Comparison of ENCODE assay signal across 1 cellular context in the genomic region with DNA sequence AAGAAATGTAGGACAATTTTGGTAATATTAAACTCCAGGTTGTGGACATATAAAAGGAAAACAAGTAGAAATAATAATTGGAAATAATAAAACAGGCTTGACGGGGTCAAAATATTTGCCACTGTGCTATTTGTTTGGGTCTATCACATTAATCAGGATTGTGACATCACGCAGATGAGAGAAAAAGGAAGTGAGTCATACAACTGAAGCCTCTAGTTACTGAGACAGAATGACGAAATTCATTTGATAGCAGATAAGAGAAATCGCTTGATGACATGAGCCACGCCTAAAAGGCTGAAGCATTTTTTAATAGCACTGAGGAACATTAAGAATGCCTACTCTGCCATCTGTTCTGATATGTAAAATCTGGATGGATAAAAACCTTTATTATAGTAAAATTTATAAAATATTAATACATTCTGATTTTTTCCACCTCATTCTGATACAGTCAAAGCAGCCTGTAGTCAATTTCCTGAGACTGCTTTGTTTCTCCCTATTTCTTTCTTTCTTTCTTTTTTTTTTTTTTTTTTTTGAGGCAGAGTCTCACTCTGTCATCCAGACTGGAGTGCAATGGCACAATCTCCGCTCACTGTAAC.
A peak's percentile ranks its signal among the peaks of the same experiment; 100 is the strongest.
TF ChIP-seq lines count a peak whose summit lies in the region.

No MANE protein-coding gene starts in this region.

TF ChIP-seq in K562, 482 proteins besides CTCF, POLR2A, EP300 and RAD21 (continued from another document):
- TF ChIP-seq, protein P1, sequence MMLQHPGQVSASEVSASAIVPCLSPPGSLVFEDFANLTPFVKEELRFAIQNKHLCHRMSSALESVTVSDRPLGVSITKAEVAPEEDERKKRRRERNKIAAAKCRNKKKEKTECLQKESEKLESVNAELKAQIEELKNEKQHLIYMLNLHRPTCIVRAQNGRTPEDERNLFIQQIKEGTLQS (IDR thresholded peaks at IDR 0.05) = peak; percentile 94
- TF ChIP-seq, protein P1 (CRISPR knock-in tag; conservative IDR thresholded peaks at IDR 0.05) = no peak
- TF ChIP-seq CEBPB (tag; IDR thresholded peaks at IDR 0.05) (peak; percentile 89), SMAD2 (IDR thresholded peaks at IDR 0.05; ENCODE audit: low read depth, low read length) (no peak), ZNF717 (CRISPR knock-in tag; IDR thresholded peaks at IDR 0.05) (no peak), GABPB1 (CRISPR knock-in tag; IDR thresholded peaks at IDR 0.05) (peak; percentile 88), TCF3 (CRISPR knock-in tag; IDR thresholded peaks at IDR 0.05) (no peak), CREB1 (IDR thresholded peaks at IDR 0.05) (peak; percentile 91), CREB1 (CRISPR knock-in tag; IDR thresholded peaks at IDR 0.05) (peak; percentile 83), MEIS2 (IDR thresholded peaks at IDR 0.05; ENCODE audit: partially characterized antibody) (peak; percentile 43), IRF2 (CRISPR knock-in tag; IDR thresholded peaks at IDR 0.05) (no peak), ZKSCAN8 (CRISPR knock-in tag; IDR thresholded peaks at IDR 0.05) (no peak), FOSL1 (tag; conservative IDR thresholded peaks at IDR 0.05) (peak; percentile 96), RCOR1 (IDR thresholded peaks at IDR 0.05; ENCODE audit: borderline replicate concordance in 1 of 2, low read depth in 2 of 2, low read length in 2 of 2) (peak in 1 of 2 experiments; percentile 37; a peak in 1 of 4 replicates), ZNF586 (CRISPR knock-in tag; conservative IDR thresholded peaks at IDR 0.05) (no peak), ATF1 (CRISPR knock-in tag; IDR thresholded peaks at IDR 0.05) (no peak), ATF1 (tag; IDR thresholded peaks at IDR 0.05) (peak; percentile 93), KHSRP (IDR thresholded peaks at IDR 0.05) (peak; percentile 49; the same call in 1 of the 2 replicates), TRIM24 (IDR thresholded peaks at IDR 0.05) (peak; percentile 60 to 84; a peak in 3 of 4 replicates)
- TF ChIP-seq, protein P2, sequence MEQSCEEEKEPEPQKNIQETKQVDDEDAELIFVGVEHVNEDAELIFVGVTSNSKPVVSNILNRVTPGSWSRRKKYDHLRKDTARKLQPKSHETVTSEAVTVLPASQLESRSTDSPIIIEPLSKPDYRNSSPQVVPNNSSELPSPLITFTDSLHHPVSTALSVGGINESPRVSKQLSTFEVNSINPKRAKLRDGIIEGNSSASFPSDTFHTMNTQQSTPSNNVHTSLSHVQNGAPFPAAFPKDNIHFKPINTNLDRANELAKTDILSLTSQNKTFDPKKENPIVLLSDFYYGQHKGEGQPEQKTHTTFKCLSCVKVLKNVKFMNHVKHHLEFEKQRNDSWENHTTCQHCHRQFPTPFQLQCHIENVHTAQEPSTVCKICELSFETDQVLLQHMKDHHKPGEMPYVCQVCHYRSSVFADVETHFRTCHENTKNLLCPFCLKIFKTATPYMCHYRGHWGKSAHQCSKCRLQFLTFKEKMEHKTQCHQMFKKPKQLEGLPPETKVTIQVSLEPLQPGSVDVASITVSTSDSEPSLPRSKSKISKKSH (CRISPR knock-in tag; IDR thresholded peaks at IDR 0.05) = no peak
TF ChIP-seq in K562: peak in this region for 30.
